In the genomic region with DNA sequence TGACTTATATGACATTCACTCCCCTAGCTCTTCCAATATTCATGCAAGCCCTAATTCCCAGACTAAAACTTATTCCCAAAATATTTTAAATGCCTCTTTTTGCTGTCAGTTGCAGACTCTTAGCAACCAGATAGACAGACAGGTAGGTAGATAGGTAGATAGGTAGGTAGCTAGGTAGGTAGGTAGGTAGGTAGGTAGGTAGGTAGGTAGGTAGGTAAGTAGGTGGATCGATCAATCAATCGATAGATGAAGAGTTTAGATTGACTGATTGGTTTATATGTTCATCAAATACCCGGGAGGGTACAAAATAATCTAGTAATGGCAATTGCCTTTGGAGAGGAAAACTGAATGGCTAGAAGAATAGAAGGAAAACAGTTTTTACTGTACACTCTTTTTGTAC, we compare ENCODE assay signal across 26 cellular contexts.
"Had no signal": no experiment of that assay in that cellular context is flagged by ENCODE, and none has a peak within 500 bp of the region (broad histone marks: within the 10 kb centered on the region; RNA-seq: fewer than 3 reads in every experiment).

No MANE protein-coding gene starts in this region.

- H3K27me3 Mint-ChIP-seq: dendritic cell treated with granulocyte-macrophage colony-stimulating factor and Interleukin-4, amounts not matched to agents 40 ng/mL and 50 ng/mL, for 4 days had no signal

- DNase-seq: colonic mucosa; cortex of kidney; dermis blood vessel endothelial cell; dorsolateral prefrontal cortex; effector CD4-positive, alpha-beta T cell; effector CD8-positive, alpha-beta T cell; effector memory CD4-positive, alpha-beta T cell; effector memory CD8-positive, alpha-beta T cell; endodermal cell; erythroblast; esophagus squamous epithelium; foreskin fibroblast; foreskin keratinocyte; foreskin melanocyte; gastrocnemius medialis; glutamatergic neuron; head of caudate nucleus; heart left ventricle; heart right ventricle had no signal

- H3K4me3 Mint-ChIP-seq: dendritic cell treated with granulocyte-macrophage colony-stimulating factor and Interleukin-4, amounts not matched to agents 40 ng/mL and 50 ng/mL, for 4 days; effector memory CD8-positive, alpha-beta T cell; endodermal cell had no signal

- H3K36me3 ChIP-seq: colonic mucosa, esophagus muscularis mucosa, esophagus squamous epithelium, gastrocnemius medialis, gastroesophageal sphincter, heart left ventricle, heart right ventricle had no signal

- H3K9me3 ChIP-seq: colonic mucosa, esophagus muscularis mucosa, esophagus squamous epithelium, gastrocnemius medialis, gastroesophageal sphincter, heart left ventricle, heart right ventricle had no signal

- H3K4me1 ChIP-seq: colonic mucosa, foreskin keratinocyte, gastrocnemius medialis had no signal

- H3K4me3 ChIP-seq: colonic mucosa, coronary artery, dorsolateral prefrontal cortex, esophagus muscularis mucosa, esophagus squamous epithelium, gastrocnemius medialis, gastroesophageal sphincter, heart left ventricle, heart right ventricle had no signal

- H3K27ac ChIP-seq: colonic mucosa, coronary artery, dorsolateral prefrontal cortex, epithelial cell of prostate, esophagus muscularis mucosa, esophagus squamous epithelium, foreskin keratinocyte, gastrocnemius medialis, gastroesophageal sphincter, heart left ventricle, heart right ventricle had no signal

- H3K27ac Mint-ChIP-seq: dendritic cell treated with granulocyte-macrophage colony-stimulating factor and Interleukin-4, amounts not matched to agents 40 ng/mL and 50 ng/mL, for 4 days; effector memory CD8-positive, alpha-beta T cell; endodermal cell had no signal

- FAIRE-seq: endothelial cell of umbilical vein had no signal

- H3K9me3 Mint-ChIP-seq: dendritic cell treated with granulocyte-macrophage colony-stimulating factor and Interleukin-4, amounts not matched to agents 40 ng/mL and 50 ng/mL, for 4 days; effector memory CD8-positive, alpha-beta T cell; endodermal cell had no signal

- ATAC-seq: effector memory CD8-positive, alpha-beta T cell; esophagus mucosa; foreskin keratinocyte; gastrocnemius medialis; gastroesophageal sphincter; heart left ventricle; heart right ventricle had no signal
